ENCODE assay signal across 8 cellular contexts in the genomic region with DNA sequence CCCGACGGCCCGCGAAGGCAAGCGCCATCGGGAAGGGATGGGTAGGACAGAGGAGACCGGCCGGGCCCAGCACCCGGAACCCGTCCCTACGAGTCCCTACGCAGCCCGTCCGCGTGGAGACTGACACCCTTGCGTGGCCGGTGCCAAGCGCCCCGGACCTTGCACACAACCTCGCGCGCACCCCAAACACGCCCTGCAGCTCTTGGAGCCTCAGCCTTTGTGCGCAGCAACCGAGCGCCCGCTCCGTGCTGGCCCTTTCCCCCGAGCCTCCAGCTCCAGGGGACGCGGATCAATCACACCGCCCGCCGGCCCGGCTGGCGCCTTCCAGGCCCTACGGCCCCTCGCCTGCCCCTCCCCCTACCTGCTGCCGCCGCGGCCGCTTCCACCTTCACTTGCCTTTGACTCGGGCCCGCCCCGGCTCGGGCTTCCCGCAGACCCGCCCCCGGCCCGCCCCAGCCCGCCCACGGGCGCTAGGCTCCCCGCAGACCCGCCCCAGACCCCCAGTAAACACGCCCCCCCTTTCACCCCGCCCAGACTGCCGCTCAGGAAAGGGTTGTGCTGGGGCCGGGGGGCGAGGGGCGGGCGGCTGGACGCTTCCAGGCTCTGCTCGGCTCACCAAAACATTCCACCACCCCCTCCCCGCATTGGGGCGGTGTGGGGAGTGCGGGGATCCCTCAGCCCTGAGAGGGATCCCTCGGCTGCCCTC. TPM values are rescaled to one million over a fixed set of nuclear protein-coding genes. Genes with fewer than 3 reads are reported as not detected.
A peak's percentile ranks its signal among the peaks of the same experiment; 100 is the strongest.
DNase-seq lines count a peak whose midpoint lies in the region; ATAC-seq and TF ChIP-seq lines count a peak whose summit lies in the region.

NDRG2 (minus strand) TSS at position 394 of the 706 bp plus-strand sequence. CDS start 1,746 bp downstream, outside the sequence.

- H3K27me3 Mint-ChIP-seq in Calu3 (ENCODE audit: unreplicated experiment) = peaks cover 32% of the 10 kb centered on the region

- TF ChIP-seq CTCF in Calu3 (IDR thresholded peaks at IDR 0.05; ENCODE audit: unreplicated experiment) = no peak
- TF ChIP-seq CTCF in body of pancreas (IDR thresholded peaks at IDR 0.05) = no peak

- H3K27me3 ChIP-seq in body of pancreas (no peaks in the 10 kb centered on the region), iPS-20b (ENCODE audit: insufficient read depth, low read length) (peaks cover 42% of the 10 kb centered on the region)

- H3K27ac Mint-ChIP-seq in Calu3 (ENCODE audit: unreplicated experiment) = no peak within 1 kb of the TSS

- peaks cover 8% of the 10 kb centered on the region for H3K4me1 Mint-ChIP-seq in Calu3 (ENCODE audit: low read depth, unreplicated experiment)

- H3K9ac ChIP-seq in iPS-20b (ENCODE audit: low read depth, low read length) = peak within 1 kb of the TSS; percentile 77; the same call in 1 of the 2 replicates

- peak; percentile 88 for ATAC-seq in body of pancreas

- peaks cover 0 to 2% of the 10 kb centered on the region in 2 donors for H3K36me3 ChIP-seq in body of pancreas (replicated peaks in 1 of 2; ENCODE audit: insufficient read depth in 1 of 2, low read depth in 2 of 2)
- 0 out of 2 replicates have a peak, but pooled peaks cover 5% of the 10 kb centered on the region for H3K36me3 ChIP-seq in iPS-20b (ENCODE audit: insufficient read depth, low read depth, low read length)

- WGBS in body of pancreas, 2 donors = 0 to 1% methylated on average over 31 to 57 of the region's 68 CpGs

- H3K4me3 Mint-ChIP-seq in Calu3 (ENCODE audit: low read depth, unreplicated experiment) = peak within 1 kb of the TSS; percentile 63

- H3K4me1 ChIP-seq in body of pancreas = peaks cover 33% of the 10 kb centered on the region
- H3K4me1 ChIP-seq in iPS-20b (ENCODE audit: insufficient read depth, low read length) = peaks cover 18% of the 10 kb centered on the region; the same call in 1 of the 2 replicates

- CTCF ChIA-PET in Calu3 (lab: Charles Lee) = interaction anchor here (1.0 to 1.3 kb wide), 3 partner anchors 10 to 47 kb away, joined by 3 to 6 read pairs (median 4); no protein-coding TSS in a partner anchor

- TF ChIP-seq POLR2A in body of pancreas (IDR thresholded peaks at IDR 0.05) = peak; percentile 45 to 65 (median 62)

- peaks cover 8% of the 10 kb centered on the region for H3K36me3 Mint-ChIP-seq in Calu3 (ENCODE audit: insufficient read depth, unreplicated experiment)

- BruUV-seq in Calu3 (replicated peaks; lab: Mats Ljungman, UMichigan) = no TSS peak

- H3K9me3 ChIP-seq in body of pancreas (no peaks in the 10 kb centered on the region), iPS-20b (ENCODE audit: insufficient read depth, low read depth, low read length) (no peaks in the 10 kb centered on the region)

- H3K4me3 ChIP-seq in Jurkat, Clone E6-1 (ENCODE audit: low read length) = peak within 1 kb of the TSS; percentile 69
- H3K4me3 ChIP-seq in body of pancreas (peak within 1 kb of the TSS; percentile 26 to 46), iPS-20b (ENCODE audit: low read length) (peak within 1 kb of the TSS; percentile 88), skin epidermis (peak within 1 kb of the TSS; percentile 47 to 74 (median 67))

- H3K27ac ChIP-seq in body of pancreas (peak within 1 kb of the TSS; percentile 69 to 77 (median 74)), iPS-20b (ENCODE audit: low read length) (no peak within 1 kb of the TSS), skin epidermis (peak within 1 kb of the TSS in 20 of 21 experiments; percentile 3 to 85 (median 76))

- no peaks in the 10 kb centered on the region for H3K9me3 Mint-ChIP-seq in Calu3 (ENCODE audit: low read depth, unreplicated experiment)

- DNase-seq in Calu3 = peak; percentile 69
- DNase-seq in Jurkat, Clone E6-1 (ENCODE audit: low read depth, low spot score) = peak; percentile 44
- DNase-seq in UCSD-AML1 (lab: John Stamatoyannopoulos, UW; ENCODE audit: unreplicated experiment) = peak; percentile 76
- peak; percentile 83 to 91 (median 88) for DNase-seq in body of pancreas
- DNase-seq in AG08395 (ENCODE audit: low spot score) = no peak
- no peak for DNase-seq in kidney glomerular epithelial cell (lab: John Stamatoyannopoulos, UW)

- intact Hi-C loops in Calu3 (cut with micrococcal nuclease; ENCODE audit: unreplicated experiment) (no loop called here), body of pancreas (cut with DNase I) (no loop called here)

RNA-seq across cellular contexts. Expression of gene NDRG2, which starts in this region (rescaled TPM):
- total RNA-seq in Calu3 (2022) = 10.8 and 16.0 TPM in 2 replicates
- polyA plus RNA-seq in Jurkat, Clone E6-1 (2012; ENCODE audit: insufficient read depth, insufficient read length) = 36.7 TPM
- 100 to 1,000 TPM; 133 to 178 TPM for total RNA-seq in body of pancreas

Comparison
In these comparisons a context has a peak if more than half of its experiments do, and no peak if none do; other contexts are left out.
1. DNase-seq: peak in Calu3 (single experiment), Jurkat, Clone E6-1 (single experiment), UCSD-AML1 (single experiment) and body of pancreas (4 of 4); none in AG08395 (single experiment) and kidney glomerular epithelial cell (single experiment).
2. H3K4me3 ChIP-seq: peak in every context shown above with its lines; median percentile 88 in iPS-20b; 69 in Jurkat, Clone E6-1; 67 in skin epidermis; 36 in body of pancreas.